1 cellular context compared by ENCODE assay signal in the genomic region with DNA sequence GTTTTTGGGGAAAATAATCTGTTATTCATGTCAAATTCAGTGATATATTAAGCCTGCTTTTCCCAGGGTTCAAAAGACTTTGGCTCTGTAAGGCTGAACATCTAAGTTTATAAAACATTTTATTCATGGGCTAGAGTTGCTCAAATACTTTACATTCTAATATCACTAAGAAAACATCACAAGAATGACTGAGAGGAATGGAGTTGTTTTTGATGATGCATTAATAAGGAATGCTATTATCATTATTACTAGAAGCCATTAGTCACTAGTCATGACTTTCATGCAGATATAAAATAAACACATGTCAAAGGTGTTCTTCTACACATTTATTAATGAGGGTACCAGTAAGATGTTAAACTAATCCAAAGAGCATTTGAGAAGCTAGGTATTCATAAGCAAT.
TF ChIP-seq lines count a peak whose summit lies in the region.

No MANE protein-coding gene starts in this region.

TF ChIP-seq in SK-N-SH, 30 proteins besides CTCF, POLR2A, EP300 and RAD21 (continued from another document):
- TF ChIP-seq, protein P1, sequence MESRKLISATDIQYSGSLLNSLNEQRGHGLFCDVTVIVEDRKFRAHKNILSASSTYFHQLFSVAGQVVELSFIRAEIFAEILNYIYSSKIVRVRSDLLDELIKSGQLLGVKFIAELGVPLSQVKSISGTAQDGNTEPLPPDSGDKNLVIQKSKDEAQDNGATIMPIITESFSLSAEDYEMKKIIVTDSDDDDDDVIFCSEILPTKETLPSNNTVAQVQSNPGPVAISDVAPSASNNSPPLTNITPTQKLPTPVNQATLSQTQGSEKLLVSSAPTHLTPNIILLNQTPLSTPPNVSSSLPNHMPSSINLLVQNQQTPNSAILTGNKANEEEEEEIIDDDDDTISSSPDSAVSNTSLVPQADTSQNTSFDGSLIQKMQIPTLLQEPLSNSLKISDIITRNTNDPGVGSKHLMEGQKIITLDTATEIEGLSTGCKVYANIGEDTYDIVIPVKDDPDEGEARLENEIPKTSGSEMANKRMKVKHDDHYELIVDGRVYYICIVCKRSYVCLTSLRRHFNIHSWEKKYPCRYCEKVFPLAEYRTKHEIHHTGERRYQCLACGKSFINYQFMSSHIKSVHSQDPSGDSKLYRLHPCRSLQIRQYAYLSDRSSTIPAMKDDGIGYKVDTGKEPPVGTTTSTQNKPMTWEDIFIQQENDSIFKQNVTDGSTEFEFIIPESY (IDR thresholded peaks at IDR 0.05; ENCODE audit: borderline replicate concordance, low read depth) = no peak
- TF ChIP-seq SMC3 (IDR thresholded peaks at IDR 0.05; ENCODE audit: low read depth, low read length) (no peak), MEF2A (IDR thresholded peaks at IDR 0.05; ENCODE audit: borderline replicate concordance, low read depth) (no peak), FOXM1 (IDR thresholded peaks at IDR 0.05; ENCODE audit: low read depth) (no peak), FOSL2 (IDR thresholded peaks at IDR 0.05; ENCODE audit: borderline replicate concordance, low read depth) (no peak), RCOR1 (IDR thresholded peaks at IDR 0.05; ENCODE audit: low read length) (no peak), ELF1 (IDR thresholded peaks at IDR 0.05) (no peak)
- TF ChIP-seq, protein P2, sequence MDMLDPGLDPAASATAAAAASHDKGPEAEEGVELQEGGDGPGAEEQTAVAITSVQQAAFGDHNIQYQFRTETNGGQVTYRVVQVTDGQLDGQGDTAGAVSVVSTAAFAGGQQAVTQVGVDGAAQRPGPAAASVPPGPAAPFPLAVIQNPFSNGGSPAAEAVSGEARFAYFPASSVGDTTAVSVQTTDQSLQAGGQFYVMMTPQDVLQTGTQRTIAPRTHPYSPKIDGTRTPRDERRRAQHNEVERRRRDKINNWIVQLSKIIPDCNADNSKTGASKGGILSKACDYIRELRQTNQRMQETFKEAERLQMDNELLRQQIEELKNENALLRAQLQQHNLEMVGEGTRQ (IDR thresholded peaks at IDR 0.05; ENCODE audit: borderline replicate concordance, low read depth, low read length) = no peak
- TF ChIP-seq, protein P3, sequence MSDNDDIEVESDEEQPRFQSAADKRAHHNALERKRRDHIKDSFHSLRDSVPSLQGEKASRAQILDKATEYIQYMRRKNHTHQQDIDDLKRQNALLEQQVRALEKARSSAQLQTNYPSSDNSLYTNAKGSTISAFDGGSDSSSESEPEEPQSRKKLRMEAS (IDR thresholded peaks at IDR 0.05; ENCODE audit: low read depth) = no peak
- TF ChIP-seq, protein P4, sequence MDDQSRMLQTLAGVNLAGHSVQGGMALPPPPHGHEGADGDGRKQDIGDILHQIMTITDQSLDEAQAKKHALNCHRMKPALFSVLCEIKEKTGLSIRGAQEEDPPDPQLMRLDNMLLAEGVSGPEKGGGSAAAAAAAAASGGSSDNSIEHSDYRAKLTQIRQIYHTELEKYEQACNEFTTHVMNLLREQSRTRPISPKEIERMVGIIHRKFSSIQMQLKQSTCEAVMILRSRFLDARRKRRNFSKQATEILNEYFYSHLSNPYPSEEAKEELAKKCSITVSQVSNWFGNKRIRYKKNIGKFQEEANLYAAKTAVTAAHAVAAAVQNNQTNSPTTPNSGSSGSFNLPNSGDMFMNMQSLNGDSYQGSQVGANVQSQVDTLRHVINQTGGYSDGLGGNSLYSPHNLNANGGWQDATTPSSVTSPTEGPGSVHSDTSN (IDR thresholded peaks at IDR 0.05) = no peak
